In the genomic region with DNA sequence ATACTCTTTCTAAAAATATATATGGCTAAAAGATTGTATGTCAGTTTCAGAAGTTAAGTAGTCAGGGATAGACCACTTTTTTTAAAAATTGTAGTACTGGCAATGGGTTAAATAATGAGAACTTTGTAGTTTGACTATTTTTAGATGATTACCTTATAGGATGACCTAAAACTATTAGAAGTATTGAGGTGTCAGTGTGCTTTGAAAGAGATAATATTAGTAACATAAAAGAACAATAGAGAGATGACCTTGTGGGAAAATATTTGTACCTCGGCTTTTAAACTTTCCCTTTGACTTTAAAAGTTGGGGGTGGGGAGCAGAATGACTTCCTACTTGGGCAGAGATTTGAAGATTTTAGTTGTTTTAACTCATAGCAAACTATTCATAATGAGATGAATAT, we compare ENCODE assay signal across 1 cellular context.
TF ChIP-seq lines count a peak whose summit lies in the region.

No MANE protein-coding gene starts in this region.

TF ChIP-seq in GM12878, 131 proteins besides CTCF, POLR2A, EP300 and RAD21 (continued from another document):
- TF ChIP-seq, protein P1, sequence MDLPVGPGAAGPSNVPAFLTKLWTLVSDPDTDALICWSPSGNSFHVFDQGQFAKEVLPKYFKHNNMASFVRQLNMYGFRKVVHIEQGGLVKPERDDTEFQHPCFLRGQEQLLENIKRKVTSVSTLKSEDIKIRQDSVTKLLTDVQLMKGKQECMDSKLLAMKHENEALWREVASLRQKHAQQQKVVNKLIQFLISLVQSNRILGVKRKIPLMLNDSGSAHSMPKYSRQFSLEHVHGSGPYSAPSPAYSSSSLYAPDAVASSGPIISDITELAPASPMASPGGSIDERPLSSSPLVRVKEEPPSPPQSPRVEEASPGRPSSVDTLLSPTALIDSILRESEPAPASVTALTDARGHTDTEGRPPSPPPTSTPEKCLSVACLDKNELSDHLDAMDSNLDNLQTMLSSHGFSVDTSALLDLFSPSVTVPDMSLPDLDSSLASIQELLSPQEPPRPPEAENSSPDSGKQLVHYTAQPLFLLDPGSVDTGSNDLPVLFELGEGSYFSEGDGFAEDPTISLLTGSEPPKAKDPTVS (IDR thresholded peaks at IDR 0.05; ENCODE audit: low read depth, low read length): no peak
- TF ChIP-seq POLR2AphosphoS2 (IDR thresholded peaks at IDR 0.05; ENCODE audit: low read depth, low read length) (no peak), MEF2B (IDR thresholded peaks at IDR 0.05; ENCODE audit: partially characterized antibody, poor library complexity, severe bottlenecking) (peak; percentile 70), CBFB (IDR thresholded peaks at IDR 0.05; ENCODE audit: low read depth) (0 out of 2 replicates have a peak, but pooled peaks have one; percentile 26), TAF1 (IDR thresholded peaks at IDR 0.05; ENCODE audit: borderline replicate concordance, low read depth, low read length) (no peak), SMARCA5 (IDR thresholded peaks at IDR 0.05) (no peak), SPI1 (IDR thresholded peaks at IDR 0.05; ENCODE audit: borderline replicate concordance, insufficient read depth, low read depth, low read length) (no peak), TARDBP (IDR thresholded peaks at IDR 0.05; ENCODE audit: borderline replicate concordance) (no peak), GABPA (IDR thresholded peaks at IDR 0.05; ENCODE audit: low read depth) (peak; percentile 47; the same call in 1 of the 2 replicates), CEBPB (IDR thresholded peaks at IDR 0.05; ENCODE audit: borderline replicate concordance in 1 of 2, low read depth in 2 of 2, low read length in 2 of 2) (peak in 1 of 2 experiments; percentile 19; a peak in 1 of 4 replicates), MEF2A (IDR thresholded peaks at IDR 0.05; ENCODE audit: insufficient read depth, low read depth, low read length) (peak; percentile 90), JUNB (IDR thresholded peaks at IDR 0.05) (peak; percentile 81), SIN3A (IDR thresholded peaks at IDR 0.05; ENCODE audit: low read depth, low read length) (no peak), CBX3 (IDR thresholded peaks at IDR 0.05; ENCODE audit: borderline replicate concordance, low read depth) (no peak), TCF7 (IDR thresholded peaks at IDR 0.05; ENCODE audit: borderline replicate concordance) (peak; percentile 46; the same call in 1 of the 2 replicates), NR2F1 (conservative IDR thresholded peaks at IDR 0.05) (0 out of 2 replicates have a peak, but pooled peaks have one; percentile 42), ZNF207 (IDR thresholded peaks at IDR 0.05; ENCODE audit: borderline replicate concordance) (no peak), PAX8 (IDR thresholded peaks at IDR 0.05) (no peak), STAT1 (conservative IDR thresholded peaks at IDR 0.05) (no peak), RFX5 (IDR thresholded peaks at IDR 0.05; ENCODE audit: low read depth, low read length) (no peak), CHD4 (IDR thresholded peaks at IDR 0.05) (no peak), ATF7 (IDR thresholded peaks at IDR 0.05; ENCODE audit: low read depth) (peak; percentile 41; the same call in 1 of the 2 replicates)
- TF ChIP-seq, protein P2, sequence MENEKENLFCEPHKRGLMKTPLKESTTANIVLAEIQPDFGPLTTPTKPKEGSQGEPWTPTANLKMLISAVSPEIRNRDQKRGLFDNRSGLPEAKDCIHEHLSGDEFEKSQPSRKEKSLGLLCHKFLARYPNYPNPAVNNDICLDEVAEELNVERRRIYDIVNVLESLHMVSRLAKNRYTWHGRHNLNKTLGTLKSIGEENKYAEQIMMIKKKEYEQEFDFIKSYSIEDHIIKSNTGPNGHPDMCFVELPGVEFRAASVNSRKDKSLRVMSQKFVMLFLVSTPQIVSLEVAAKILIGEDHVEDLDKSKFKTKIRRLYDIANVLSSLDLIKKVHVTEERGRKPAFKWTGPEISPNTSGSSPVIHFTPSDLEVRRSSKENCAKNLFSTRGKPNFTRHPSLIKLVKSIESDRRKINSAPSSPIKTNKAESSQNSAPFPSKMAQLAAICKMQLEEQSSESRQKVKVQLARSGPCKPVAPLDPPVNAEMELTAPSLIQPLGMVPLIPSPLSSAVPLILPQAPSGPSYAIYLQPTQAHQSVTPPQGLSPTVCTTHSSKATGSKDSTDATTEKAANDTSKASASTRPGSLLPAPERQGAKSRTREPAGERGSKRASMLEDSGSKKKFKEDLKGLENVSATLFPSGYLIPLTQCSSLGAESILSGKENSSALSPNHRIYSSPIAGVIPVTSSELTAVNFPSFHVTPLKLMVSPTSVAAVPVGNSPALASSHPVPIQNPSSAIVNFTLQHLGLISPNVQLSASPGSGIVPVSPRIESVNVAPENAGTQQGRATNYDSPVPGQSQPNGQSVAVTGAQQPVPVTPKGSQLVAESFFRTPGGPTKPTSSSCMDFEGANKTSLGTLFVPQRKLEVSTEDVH (IDR thresholded peaks at IDR 0.05; ENCODE audit: low read depth, partially characterized antibody): no peak
- TF ChIP-seq, protein P3, sequence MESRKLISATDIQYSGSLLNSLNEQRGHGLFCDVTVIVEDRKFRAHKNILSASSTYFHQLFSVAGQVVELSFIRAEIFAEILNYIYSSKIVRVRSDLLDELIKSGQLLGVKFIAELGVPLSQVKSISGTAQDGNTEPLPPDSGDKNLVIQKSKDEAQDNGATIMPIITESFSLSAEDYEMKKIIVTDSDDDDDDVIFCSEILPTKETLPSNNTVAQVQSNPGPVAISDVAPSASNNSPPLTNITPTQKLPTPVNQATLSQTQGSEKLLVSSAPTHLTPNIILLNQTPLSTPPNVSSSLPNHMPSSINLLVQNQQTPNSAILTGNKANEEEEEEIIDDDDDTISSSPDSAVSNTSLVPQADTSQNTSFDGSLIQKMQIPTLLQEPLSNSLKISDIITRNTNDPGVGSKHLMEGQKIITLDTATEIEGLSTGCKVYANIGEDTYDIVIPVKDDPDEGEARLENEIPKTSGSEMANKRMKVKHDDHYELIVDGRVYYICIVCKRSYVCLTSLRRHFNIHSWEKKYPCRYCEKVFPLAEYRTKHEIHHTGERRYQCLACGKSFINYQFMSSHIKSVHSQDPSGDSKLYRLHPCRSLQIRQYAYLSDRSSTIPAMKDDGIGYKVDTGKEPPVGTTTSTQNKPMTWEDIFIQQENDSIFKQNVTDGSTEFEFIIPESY (IDR thresholded peaks at IDR 0.05): no peak
- TF ChIP-seq, protein P4, sequence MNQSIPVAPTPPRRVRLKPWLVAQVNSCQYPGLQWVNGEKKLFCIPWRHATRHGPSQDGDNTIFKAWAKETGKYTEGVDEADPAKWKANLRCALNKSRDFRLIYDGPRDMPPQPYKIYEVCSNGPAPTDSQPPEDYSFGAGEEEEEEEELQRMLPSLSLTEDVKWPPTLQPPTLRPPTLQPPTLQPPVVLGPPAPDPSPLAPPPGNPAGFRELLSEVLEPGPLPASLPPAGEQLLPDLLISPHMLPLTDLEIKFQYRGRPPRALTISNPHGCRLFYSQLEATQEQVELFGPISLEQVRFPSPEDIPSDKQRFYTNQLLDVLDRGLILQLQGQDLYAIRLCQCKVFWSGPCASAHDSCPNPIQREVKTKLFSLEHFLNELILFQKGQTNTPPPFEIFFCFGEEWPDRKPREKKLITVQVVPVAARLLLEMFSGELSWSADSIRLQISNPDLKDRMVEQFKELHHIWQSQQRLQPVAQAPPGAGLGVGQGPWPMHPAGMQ (IDR thresholded peaks at IDR 0.05; ENCODE audit: borderline replicate concordance): no peak
- TF ChIP-seq, protein P5, sequence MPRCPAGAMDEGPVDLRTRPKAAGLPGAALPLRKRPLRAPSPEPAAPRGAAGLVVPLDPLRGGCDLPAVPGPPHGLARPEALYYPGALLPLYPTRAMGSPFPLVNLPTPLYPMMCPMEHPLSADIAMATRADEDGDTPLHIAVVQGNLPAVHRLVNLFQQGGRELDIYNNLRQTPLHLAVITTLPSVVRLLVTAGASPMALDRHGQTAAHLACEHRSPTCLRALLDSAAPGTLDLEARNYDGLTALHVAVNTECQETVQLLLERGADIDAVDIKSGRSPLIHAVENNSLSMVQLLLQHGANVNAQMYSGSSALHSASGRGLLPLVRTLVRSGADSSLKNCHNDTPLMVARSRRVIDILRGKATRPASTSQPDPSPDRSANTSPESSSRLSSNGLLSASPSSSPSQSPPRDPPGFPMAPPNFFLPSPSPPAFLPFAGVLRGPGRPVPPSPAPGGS (IDR thresholded peaks at IDR 0.05; ENCODE audit: borderline replicate concordance, insufficient read depth, low read depth, low read length, poor library complexity, severe bottlenecking): peak; percentile 49
- TF ChIP-seq, protein P6, sequence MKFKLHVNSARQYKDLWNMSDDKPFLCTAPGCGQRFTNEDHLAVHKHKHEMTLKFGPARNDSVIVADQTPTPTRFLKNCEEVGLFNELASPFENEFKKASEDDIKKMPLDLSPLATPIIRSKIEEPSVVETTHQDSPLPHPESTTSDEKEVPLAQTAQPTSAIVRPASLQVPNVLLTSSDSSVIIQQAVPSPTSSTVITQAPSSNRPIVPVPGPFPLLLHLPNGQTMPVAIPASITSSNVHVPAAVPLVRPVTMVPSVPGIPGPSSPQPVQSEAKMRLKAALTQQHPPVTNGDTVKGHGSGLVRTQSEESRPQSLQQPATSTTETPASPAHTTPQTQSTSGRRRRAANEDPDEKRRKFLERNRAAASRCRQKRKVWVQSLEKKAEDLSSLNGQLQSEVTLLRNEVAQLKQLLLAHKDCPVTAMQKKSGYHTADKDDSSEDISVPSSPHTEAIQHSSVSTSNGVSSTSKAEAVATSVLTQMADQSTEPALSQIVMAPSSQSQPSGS (IDR thresholded peaks at IDR 0.05; ENCODE audit: low read length): peak; percentile 83
